9 cellular contexts compared by ENCODE assay signal in genomic region chr19:7224205-7224833, GRCh38.
DNase-seq lines count a peak whose midpoint lies in the region; ATAC-seq and TF ChIP-seq lines count a peak whose summit lies in the region.
"Had no signal": no experiment of that assay in that cellular context is flagged by ENCODE, and none has a peak within 500 bp of the region (broad histone marks: within the 10 kb centered on the region; RNA-seq: fewer than 3 reads in every experiment).

No MANE protein-coding gene starts in this region.

- H3K9ac ChIP-seq in subcutaneous abdominal adipose tissue (ENCODE audit: low read length in 5 of 5) = peak overlapping the region in 2 of 5 donors; percentile 8 to 38

- intact Hi-C loops in lower lobe of right lung (cut with DNase I) = no loop called here

- H3K9me3 ChIP-seq in MG63 (peaks cover 2% of the 10 kb centered on the region), lower lobe of right lung (no peaks in the 10 kb centered on the region), subcutaneous abdominal adipose tissue (ENCODE audit: control insufficient read depth in 5 of 5, low read length in 5 of 5) (no peaks in the 10 kb centered on the region)

- DNase-seq in MG63 (peak; percentile 56), coronary artery (ENCODE audit: low spot score) (no peak), lower lobe of right lung (no peak)
- no peak for DNase-seq in activated CD4-positive, alpha-beta T cell treated with anti-CD3 and anti-CD28 coated beads, Interleukin-2, amount 10 ng/mL, durations not matched to agents 7 days and 5 days
- DNase-seq in activated naive CD8-positive, alpha-beta T cell treated with anti-CD3 and anti-CD28 coated beads, Interleukin-2, amount 50 U/mL, for 24 hours = no peak
- DNase-seq: activated CD4-positive, alpha-beta memory T cell treated with anti-CD3 and anti-CD28 coated beads for 36 hours had no signal

- H3K27me3 ChIP-seq in MG63 = no peaks in the 10 kb centered on the region
- H3K27me3 ChIP-seq in lower lobe of right lung (ENCODE audit: low read depth) = no peaks in the 10 kb centered on the region
- no peaks in the 10 kb centered on the region for H3K27me3 ChIP-seq in subcutaneous abdominal adipose tissue (ENCODE audit: control insufficient read depth in 5 of 5, insufficient read depth in 4 of 5, low read length in 5 of 5)

- H3K36me3 ChIP-seq in MG63 (no peaks in the 10 kb centered on the region), lower lobe of right lung (no peaks in the 10 kb centered on the region), subcutaneous abdominal adipose tissue (ENCODE audit: control insufficient read depth in 5 of 5, insufficient read depth in 5 of 5, low read length in 5 of 5) (no peaks in the 10 kb centered on the region)

- peaks cover 7% of the 10 kb centered on the region for H3K4me1 Mint-ChIP-seq in activated CD4-positive, alpha-beta T cell treated with anti-CD3 and anti-CD28 coated beads, Interleukin-2, amount 10 ng/mL, durations not matched to agents 7 days and 5 days
- H3K4me1 Mint-ChIP-seq in activated naive CD8-positive, alpha-beta T cell treated with anti-CD3 and anti-CD28 coated beads, Interleukin-2, amount 50 U/mL, for 24 hours = peaks cover 7% of the 10 kb centered on the region

- H3K27ac ChIP-seq in coronary artery = peak overlapping the region; percentile 15 to 58
- H3K27ac ChIP-seq in lower lobe of right lung = no peak overlapping the region
- H3K27ac ChIP-seq in subcutaneous abdominal adipose tissue (ENCODE audit: low read depth, low read length) = peak overlapping the region; percentile 65

- H3K4me1 ChIP-seq in lower lobe of right lung = no peaks in the 10 kb centered on the region
- H3K4me1 ChIP-seq in subcutaneous abdominal adipose tissue (ENCODE audit: control insufficient read depth in 5 of 5, insufficient read depth in 5 of 5, low read length in 5 of 5) = peaks cover 0 to 31% (median 21%) of the 10 kb centered on the region in 5 donors

- TF ChIP-seq CTCF in coronary artery (IDR thresholded peaks at IDR 0.05) (no peak), lower lobe of right lung (IDR thresholded peaks at IDR 0.05) (no peak)

- CTCF ChIA-PET in activated CD4-positive, alpha-beta T cell treated with anti-CD3 and anti-CD28 coated beads, Interleukin-2, amount 10 ng/mL, durations not matched to agents 7 days and 5 days (lab: Charles Lee) = interaction anchor here (1.4 kb wide), 1 partner anchor 13 kb away, joined by 4 read pairs; no protein-coding TSS in a partner anchor

- peak; percentile 35 to 67 for ATAC-seq in lower lobe of right lung
- ATAC-seq in HG02938 (IDR thresholded peaks at IDR 0.05; ENCODE audit: unreplicated experiment) = no peak
- no peak for ATAC-seq in GM19395 (IDR thresholded peaks at IDR 0.05; ENCODE audit: unreplicated experiment)
- ATAC-seq in activated naive CD8-positive, alpha-beta T cell treated with anti-CD3 and anti-CD28 coated beads, Interleukin-2, amount 50 U/mL, for 24 hours = no peak

- H3K9me3 Mint-ChIP-seq in activated CD4-positive, alpha-beta T cell treated with anti-CD3 and anti-CD28 coated beads, Interleukin-2, amount 10 ng/mL, durations not matched to agents 7 days and 5 days = no peaks in the 10 kb centered on the region
- H3K9me3 Mint-ChIP-seq in activated naive CD8-positive, alpha-beta T cell treated with anti-CD3 and anti-CD28 coated beads, Interleukin-2, amount 50 U/mL, for 24 hours = no peaks in the 10 kb centered on the region
- H3K9me3 Mint-ChIP-seq: activated CD4-positive, alpha-beta memory T cell treated with anti-CD3 and anti-CD28 coated beads for 36 hours had no signal

- no peak overlapping the region for H3K27ac Mint-ChIP-seq in activated CD4-positive, alpha-beta T cell treated with anti-CD3 and anti-CD28 coated beads, Interleukin-2, amount 10 ng/mL, durations not matched to agents 7 days and 5 days
- no peak overlapping the region for H3K27ac Mint-ChIP-seq in activated naive CD8-positive, alpha-beta T cell treated with anti-CD3 and anti-CD28 coated beads, Interleukin-2, amount 50 U/mL, for 24 hours
- H3K27ac Mint-ChIP-seq: activated CD4-positive, alpha-beta memory T cell treated with anti-CD3 and anti-CD28 coated beads for 36 hours had no signal

- H3K4me3 Mint-ChIP-seq in activated CD4-positive, alpha-beta T cell treated with anti-CD3 and anti-CD28 coated beads, Interleukin-2, amount 10 ng/mL, durations not matched to agents 7 days and 5 days = no peak overlapping the region
- no peak overlapping the region for H3K4me3 Mint-ChIP-seq in activated naive CD8-positive, alpha-beta T cell treated with anti-CD3 and anti-CD28 coated beads, Interleukin-2, amount 50 U/mL, for 24 hours
- H3K4me3 Mint-ChIP-seq: activated CD4-positive, alpha-beta memory T cell treated with anti-CD3 and anti-CD28 coated beads for 36 hours had no signal

- POLR2A ChIA-PET in activated CD4-positive, alpha-beta T cell treated with anti-CD3 and anti-CD28 coated beads, Interleukin-2, amount 10 ng/mL, durations not matched to agents 7 days and 5 days (lab: Charles Lee) = no interaction called here

- H3K4me3 ChIP-seq in MG63 (no peak overlapping the region), coronary artery (peak overlapping the region; percentile 44), lower lobe of right lung (no peak overlapping the region), subcutaneous abdominal adipose tissue (ENCODE audit: low read depth in 1 of 5, low read length in 5 of 5) (peak overlapping the region in 4 of 5 donors; percentile 4 to 37 (median 33))

- H3K36me3 Mint-ChIP-seq in activated CD4-positive, alpha-beta T cell treated with anti-CD3 and anti-CD28 coated beads, Interleukin-2, amount 10 ng/mL, durations not matched to agents 7 days and 5 days (ENCODE audit: low read depth) = no peaks in the 10 kb centered on the region
- H3K36me3 Mint-ChIP-seq in activated naive CD8-positive, alpha-beta T cell treated with anti-CD3 and anti-CD28 coated beads, Interleukin-2, amount 50 U/mL, for 24 hours (ENCODE audit: low read depth) = no peaks in the 10 kb centered on the region
- H3K36me3 Mint-ChIP-seq: activated CD4-positive, alpha-beta memory T cell treated with anti-CD3 and anti-CD28 coated beads for 36 hours had no signal

- no peaks in the 10 kb centered on the region for H3K27me3 Mint-ChIP-seq in activated CD4-positive, alpha-beta T cell treated with anti-CD3 and anti-CD28 coated beads, Interleukin-2, amount 10 ng/mL, durations not matched to agents 7 days and 5 days
- peaks cover 5% of the 10 kb centered on the region for H3K27me3 Mint-ChIP-seq in activated naive CD8-positive, alpha-beta T cell treated with anti-CD3 and anti-CD28 coated beads, Interleukin-2, amount 50 U/mL, for 24 hours

Comparison
In these comparisons a context has a peak if more than half of its experiments do, and no peak if none do; other contexts are left out.
1. H3K4me3 ChIP-seq: peak in coronary artery (single experiment) and subcutaneous abdominal adipose tissue (4 of 5); none in MG63 (single experiment) and lower lobe of right lung (single experiment).
2. ATAC-seq: peak in lower lobe of right lung (2 of 2); none in HG02938 (single experiment), GM19395 (single experiment) and activated naive CD8-positive, alpha-beta T cell treated with anti-CD3 and anti-CD28 coated beads, Interleukin-2, amount 50 U/mL, for 24 hours (single experiment).